Comparison of ENCODE assay signal across 29 cellular contexts in genomic region chr2:130878933-130879332, GRCh38.
"Had no signal": no experiment of that assay in that cellular context is flagged by ENCODE, and none has a peak within 500 bp of the region (broad histone marks: within the 10 kb centered on the region; RNA-seq: fewer than 3 reads in every experiment).

No MANE protein-coding gene starts in this region.

- H3K9me3 ChIP-seq: ovary, psoas muscle, right lobe of liver, sigmoid colon, spleen, thoracic aorta, thyroid gland, upper lobe of right lung, uterus had no signal

- H3K4me3 ChIP-seq: neural progenitor cell, ovary, psoas muscle, right lobe of liver, sigmoid colon, smooth muscle cell, spleen, thoracic aorta, thyroid gland, tibial nerve, upper lobe of right lung, uterus had no signal

- H3K27ac ChIP-seq: neural progenitor cell, ovary, parathyroid adenoma, psoas muscle, right lobe of liver, sigmoid colon, spleen, thoracic aorta, thyroid gland, tibial nerve, upper lobe of right lung, uterus had no signal

- H3K4me1 ChIP-seq: parathyroid adenoma, psoas muscle, right lobe of liver, sigmoid colon, thyroid gland, tibial nerve, upper lobe of right lung, uterus had no signal

- H3K9ac ChIP-seq: neural progenitor cell, parathyroid adenoma had no signal

- ATAC-seq: naive thymus-derived CD4-positive, alpha-beta T cell; natural killer cell; psoas muscle; right cardiac atrium; right lobe of liver; stimulated activated memory B cell treated with anti-CD40 and anti-IgM and Interleukin-4, amounts not matched to agents 10 μg/mL and 1 μg/mL and 100 μg/mL, for 72 hours; stimulated activated naive CD8-positive, alpha-beta T cell treated with anti-CD3 and anti-CD28 coated beads, Interleukin-15, amount 100 ng/mL, for 72 hours; stimulated activated naive CD8-positive, alpha-beta T cell treated with anti-CD3 and anti-CD28 coated beads, Interleukin-15, Interleukin-2, amounts not matched to agents 100 U/mL and 50 U/mL, for 24 hours; upper lobe of right lung had no signal

- DNase-seq: naive thymus-derived CD4-positive, alpha-beta T cell; natural killer cell; ovary; posterior cingulate gyrus; psoas muscle; right cardiac atrium; right lobe of liver; sigmoid colon; spleen; stimulated activated CD4-positive, alpha-beta T cell treated with anti-CD3 and anti-CD28 coated beads, Interleukin-12 subunit alpha, Interleukin-12 subunit beta, amount 100 ng/mL, for 4 hours; stimulated activated CD4-positive, alpha-beta T cell treated with anti-CD3 and anti-CD28 coated beads, Interleukin-1b, Interleukin-23, amount 100 ng/mL, for 48 hours; stimulated activated CD4-positive, alpha-beta T cell treated with anti-CD3 and anti-CD28 coated beads, Interleukin-4, amount 100 ng/mL, for 1 hour; stimulated activated CD4-positive, alpha-beta T cell treated with anti-CD3 and anti-CD28 coated beads, Interleukin-4, amount 100 ng/mL, for 4 hours; stimulated activated CD8-positive, alpha-beta memory T cell treated with anti-CD3 and anti-CD28 coated beads, Interleukin-4, amount 100 ng/mL, for 48 hours; stimulated activated naive CD4-positive, alpha-beta T cell; stimulated activated naive CD8-positive, alpha-beta T cell treated with anti-CD3 and anti-CD28 coated beads, Interleukin-15, amount 100 ng/mL, for 72 hours; stimulated activated naive CD8-positive, alpha-beta T cell treated with anti-CD3 and anti-CD28 coated beads, Interleukin-15, Interleukin-2, amounts not matched to agents 100 U/mL and 50 U/mL, for 24 hours; thyroid gland; trophoblast cell; upper lobe of right lung; uterus had no signal

- H3K9me3 Mint-ChIP-seq: natural killer cell; stimulated activated naive CD8-positive, alpha-beta T cell treated with anti-CD3 and anti-CD28 coated beads, Interleukin-15, amount 100 ng/mL, for 72 hours had no signal

- H3K4me1 Mint-ChIP-seq: naive thymus-derived CD4-positive, alpha-beta T cell; nephron; stimulated activated naive CD8-positive, alpha-beta T cell treated with anti-CD3 and anti-CD28 coated beads, Interleukin-15, amount 100 ng/mL, for 72 hours had no signal

- H2AFZ ChIP-seq: neural progenitor cell, parathyroid adenoma had no signal

- H3K4me3 Mint-ChIP-seq: naive thymus-derived CD4-positive, alpha-beta T cell; natural killer cell; nephron; neural progenitor cell; stimulated activated memory B cell treated with anti-CD40 and anti-IgM and Interleukin-4, amounts not matched to agents 10 μg/mL and 1 μg/mL and 100 μg/mL, for 72 hours; stimulated activated naive CD8-positive, alpha-beta T cell treated with anti-CD3 and anti-CD28 coated beads, Interleukin-15, amount 100 ng/mL, for 72 hours had no signal

- H3K36me3 Mint-ChIP-seq: naive thymus-derived CD4-positive, alpha-beta T cell; natural killer cell; neural progenitor cell; stimulated activated memory B cell treated with anti-CD40 and anti-IgM and Interleukin-4, amounts not matched to agents 10 μg/mL and 1 μg/mL and 100 μg/mL, for 72 hours had no signal

- H3K36me3 ChIP-seq: ovary, right lobe of liver, sigmoid colon, spleen, thoracic aorta, thyroid gland, tibial nerve, upper lobe of right lung, uterus had no signal

- H3K4me2 ChIP-seq: neural progenitor cell, smooth muscle cell had no signal

- H3K27me3 ChIP-seq: neural progenitor cell, ovary, right lobe of liver, sigmoid colon, thyroid gland, tibial nerve, uterus had no signal

- H3K27ac Mint-ChIP-seq: naive thymus-derived CD4-positive, alpha-beta T cell; natural killer cell; nephron; neural progenitor cell; progenitor cell of endocrine pancreas; stimulated activated memory B cell treated with anti-CD40 and anti-IgM and Interleukin-4, amounts not matched to agents 10 μg/mL and 1 μg/mL and 100 μg/mL, for 72 hours; stimulated activated naive CD8-positive, alpha-beta T cell treated with anti-CD3 and anti-CD28 coated beads, Interleukin-15, amount 100 ng/mL, for 72 hours had no signal
